1 cellular context compared by ENCODE assay signal in the genomic region with DNA sequence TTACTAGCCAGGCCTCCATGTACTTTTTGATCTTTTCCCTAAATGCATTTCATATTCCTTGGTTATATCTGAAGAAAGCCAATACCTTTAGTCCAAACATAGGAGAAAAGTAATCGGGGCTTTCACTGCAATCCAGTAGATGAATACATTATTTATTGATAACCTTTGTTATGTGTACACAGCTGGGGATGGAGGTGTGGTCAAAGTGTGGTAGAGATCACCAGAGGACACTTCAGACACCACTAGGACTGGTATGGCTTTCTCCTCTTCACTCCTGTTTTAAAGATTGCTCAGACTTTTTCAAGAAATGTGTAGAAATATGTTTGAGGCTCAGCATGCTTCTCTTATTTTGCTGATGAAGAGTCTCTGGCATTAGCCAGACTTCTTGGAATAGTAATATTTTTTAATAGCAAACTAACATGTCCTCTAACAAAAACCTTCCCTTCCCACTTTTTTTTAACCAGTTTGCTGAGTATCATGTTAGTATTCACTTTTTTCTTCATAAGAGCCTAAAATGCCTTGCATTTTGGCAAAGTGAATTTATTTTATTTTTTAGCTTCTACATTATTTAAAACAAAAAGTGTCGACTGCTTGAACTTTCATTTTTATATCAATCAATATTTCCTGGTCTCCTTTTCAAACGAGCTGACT.
TF ChIP-seq lines count a peak whose summit lies in the region.

No MANE protein-coding gene starts in this region.

TF ChIP-seq in GM23338, 12 proteins besides CTCF, POLR2A, EP300 and RAD21 (continued from another document):
- TF ChIP-seq ZNF331 (CRISPR knock-in tag; IDR thresholded peaks at IDR 0.05; ENCODE audit: low read depth) (no peak), STAT1 (IDR thresholded peaks at IDR 0.05; ENCODE audit: unreplicated experiment) (no peak)
- TF ChIP-seq, protein P1, sequence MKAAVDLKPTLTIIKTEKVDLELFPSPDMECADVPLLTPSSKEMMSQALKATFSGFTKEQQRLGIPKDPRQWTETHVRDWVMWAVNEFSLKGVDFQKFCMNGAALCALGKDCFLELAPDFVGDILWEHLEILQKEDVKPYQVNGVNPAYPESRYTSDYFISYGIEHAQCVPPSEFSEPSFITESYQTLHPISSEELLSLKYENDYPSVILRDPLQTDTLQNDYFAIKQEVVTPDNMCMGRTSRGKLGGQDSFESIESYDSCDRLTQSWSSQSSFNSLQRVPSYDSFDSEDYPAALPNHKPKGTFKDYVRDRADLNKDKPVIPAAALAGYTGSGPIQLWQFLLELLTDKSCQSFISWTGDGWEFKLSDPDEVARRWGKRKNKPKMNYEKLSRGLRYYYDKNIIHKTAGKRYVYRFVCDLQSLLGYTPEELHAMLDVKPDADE (IDR thresholded peaks at IDR 0.05), result no peak
TF ChIP-seq in GM23338: peak in this region for 0.
